12 cellular contexts compared by ENCODE assay signal in genomic region chr3:125045965-125046364, GRCh38. TPM values are rescaled to one million over a fixed set of nuclear protein-coding genes. Genes with fewer than 3 reads are reported as not detected.
DNase-seq lines count a peak whose midpoint lies in the region; ATAC-seq and TF ChIP-seq lines count a peak whose summit lies in the region.
"Had no signal": no experiment of that assay in that cellular context is flagged by ENCODE, and none has a peak within 500 bp of the region (broad histone marks: within the 10 kb centered on the region; RNA-seq: fewer than 3 reads in every experiment).

No MANE protein-coding gene starts in this region.

- H3K4me1 ChIP-seq in Panc1 (ENCODE audit: control insufficient read depth, insufficient read depth, low read length): peaks cover 65% of the 10 kb centered on the region
- no peaks in the 10 kb centered on the region for H3K4me1 ChIP-seq in MM.1S (ENCODE audit: low read length)
- no peaks in the 10 kb centered on the region for H3K4me1 ChIP-seq in HAP-1

- H3K9ac ChIP-seq in MM.1S (ENCODE audit: low read length): no peak overlapping the region
- H3K9ac ChIP-seq: KMS-11 had no signal

- DNase-seq in DMS79 treated with DMSO at 0.1 percent for 48 hours (lab: John Stamatoyannopoulos, UW) (peak; percentile 50), Panc1 (ENCODE audit: low read depth, low spot score) (no peak), choroid plexus epithelial cell (ENCODE audit: low read depth) (peak; percentile 86), osteocyte (ENCODE audit: extremely low spot score, unreplicated experiment) (no peak), type B pancreatic cell (ENCODE audit: extremely low spot score, unreplicated experiment) (no peak), MM.1S (no peak), HAP-1 (ENCODE audit: low spot score in 2 of 2) (no peak)
- DNase-seq: activated T-cell treated with anti-CD3 and anti-CD28 coated beads, Interleukin-2, amount 50 U/mL, for 24 hours; DMS 273 treated with DMSO at 0.1 percent for 48 hours; NCI-H774 had no signal

- no peak overlapping the region for H3K4me3 Mint-ChIP-seq in osteocyte (ENCODE audit: unreplicated experiment)
- no peak overlapping the region for H3K4me3 Mint-ChIP-seq in type B pancreatic cell
- H3K4me3 Mint-ChIP-seq: activated T-cell treated with anti-CD3 and anti-CD28 coated beads, Interleukin-2, amount 50 U/mL, for 24 hours had no signal

- H3K27me3 ChIP-seq in Panc1 (ENCODE audit: control insufficient read depth, insufficient read depth, low read length) (no peaks in the 10 kb centered on the region), MM.1S (replicated peaks; ENCODE audit: insufficient read depth, low read length) (no peaks in the 10 kb centered on the region), HAP-1 (ENCODE audit: low read depth) (no peaks in the 10 kb centered on the region)

- no peaks in the 10 kb centered on the region for H3K27me3 Mint-ChIP-seq in osteocyte (ENCODE audit: unreplicated experiment)
- H3K27me3 Mint-ChIP-seq in type B pancreatic cell: peaks cover 24% of the 10 kb centered on the region
- H3K27me3 Mint-ChIP-seq: activated T-cell treated with anti-CD3 and anti-CD28 coated beads, Interleukin-2, amount 50 U/mL, for 24 hours had no signal

- ATAC-seq in Panc1: peak; percentile 62
- no peak for ATAC-seq in HG02588 (IDR thresholded peaks at IDR 0.05; ENCODE audit: unreplicated experiment)

- H3K79me2 ChIP-seq in MM.1S (ENCODE audit: low read length): no peaks in the 10 kb centered on the region

- intact Hi-C loops in Panc1 (cut with micrococcal nuclease; ENCODE audit: unreplicated experiment): no loop called here

- CTCF ChIA-PET in Panc1 (lab: Charles Lee): no interaction called here

- H2AFZ ChIP-seq in MM.1S (ENCODE audit: low read length): no peak overlapping the region

- in situ Hi-C loops in Panc1 (cut with HindIII; ENCODE audit: low pct_unique_long_range_greater_than_20kb, low sequenced_read_pairs): no loop called here
- in situ Hi-C loops in HAP-1 (cut with MboI; ENCODE audit: low sequenced_read_pairs): no loop called here

- no peaks in the 10 kb centered on the region for H3K36me3 ChIP-seq in Panc1 (ENCODE audit: control insufficient read depth, insufficient read depth, low read length)
- H3K36me3 ChIP-seq in MM.1S (replicated peaks; ENCODE audit: insufficient read depth, low read length): no peaks in the 10 kb centered on the region
- no peaks in the 10 kb centered on the region for H3K36me3 ChIP-seq in HAP-1 (replicated peaks)

- no peak overlapping the region for H3K4me2 ChIP-seq in MM.1S (ENCODE audit: low read depth, low read length)
- H3K4me2 ChIP-seq: KMS-11 had no signal

- H3F3A ChIP-seq in MM.1S (ENCODE audit: insufficient read depth, low read length): no peaks in the 10 kb centered on the region

- no peaks in the 10 kb centered on the region for H3K9me3 ChIP-seq in Panc1 (ENCODE audit: control insufficient read depth, insufficient read depth, low read depth, low read length)
- no peaks in the 10 kb centered on the region for H3K9me3 ChIP-seq in MM.1S (replicated peaks; ENCODE audit: insufficient read depth, low read length)
- H3K9me3 ChIP-seq in HAP-1: no peaks in the 10 kb centered on the region

- BruUV-seq in Panc1 (replicated peaks; lab: Mats Ljungman, UMichigan): no TSS peak

- H3K9me3 Mint-ChIP-seq in osteocyte (ENCODE audit: unreplicated experiment): no peaks in the 10 kb centered on the region
- no peaks in the 10 kb centered on the region for H3K9me3 Mint-ChIP-seq in type B pancreatic cell
- H3K9me3 Mint-ChIP-seq: activated T-cell treated with anti-CD3 and anti-CD28 coated beads, Interleukin-2, amount 50 U/mL, for 24 hours had no signal

- peaks cover 15% of the 10 kb centered on the region for H3K36me3 Mint-ChIP-seq in osteocyte (ENCODE audit: unreplicated experiment)
- peaks cover 6% of the 10 kb centered on the region for H3K36me3 Mint-ChIP-seq in type B pancreatic cell

- TF ChIP-seq CTCF in Panc1 (IDR thresholded peaks at IDR 0.05) (no peak), choroid plexus epithelial cell (conservative IDR thresholded peaks at IDR 0.05; ENCODE audit: low read depth, low read length) (peak; percentile 66), osteocyte (IDR thresholded peaks at IDR 0.05) (peak; percentile 45), type B pancreatic cell (conservative IDR thresholded peaks at IDR 0.05) (no peak), MM.1S (IDR thresholded peaks at IDR 0.05; ENCODE audit: low read length) (no peak)

- H3K27ac ChIP-seq in Panc1 (ENCODE audit: low read length) (peak overlapping the region; percentile 39; the same call in 1 of the 2 replicates), MM.1S (ENCODE audit: low read length) (no peak overlapping the region)
- H3K27ac ChIP-seq: KMS-11 had no signal

- H4K20me1 ChIP-seq in MM.1S (ENCODE audit: insufficient read depth, low read length): no peaks in the 10 kb centered on the region

- H3K27ac Mint-ChIP-seq in osteocyte (ENCODE audit: unreplicated experiment) (no peak overlapping the region), type B pancreatic cell (no peak overlapping the region)
- H3K27ac Mint-ChIP-seq: activated T-cell treated with anti-CD3 and anti-CD28 coated beads, Interleukin-2, amount 50 U/mL, for 24 hours had no signal

- H3K4me3 ChIP-seq in Panc1 (ENCODE audit: low read depth in 2 of 2, low read length in 2 of 2) (no peak overlapping the region), choroid plexus epithelial cell (ENCODE audit: low read depth, low read length) (no peak overlapping the region), MM.1S (ENCODE audit: low read length) (no peak overlapping the region), HAP-1 (no peak overlapping the region)

- POLR2A ChIA-PET in Panc1 (lab: Charles Lee): no interaction called here

- H3K9me2 ChIP-seq in MM.1S (replicated peaks; ENCODE audit: insufficient read depth, low read length): no peaks in the 10 kb centered on the region

- H3K4me1 Mint-ChIP-seq in osteocyte (ENCODE audit: unreplicated experiment) (peaks cover 40% of the 10 kb centered on the region), type B pancreatic cell (ENCODE audit: unreplicated experiment) (peaks cover 17% of the 10 kb centered on the region)

RNA-seq across cellular contexts. Expression of gene HEG1, which starts 9.8 kb away (rescaled TPM):
- total RNA-seq in Panc1 (2021; ENCODE audit: unreplicated experiment) (141 TPM), osteocyte (123 and 129 TPM in 2 replicates), type B pancreatic cell (ENCODE audit: low replicate concordance) (12.4 and 43.1 TPM in 2 replicates)
- 63.2 TPM for polyA plus RNA-seq in Panc1 (2012; ENCODE audit: insufficient read length)

Comparison
In these comparisons a context has a peak if more than half of its experiments do, and no peak if none do; other contexts are left out.
1. DNase-seq: peak in DMS79 treated with DMSO at 0.1 percent for 48 hours (single experiment) and choroid plexus epithelial cell (single experiment); none in Panc1 (single experiment), osteocyte (single experiment), type B pancreatic cell (single experiment), MM.1S (single experiment) and HAP-1 (0 of 2).
2. CTCF ChIP-seq: peak in choroid plexus epithelial cell (single experiment) and osteocyte (single experiment); none in Panc1 (single experiment), type B pancreatic cell (single experiment) and MM.1S (single experiment).